ENCODE assay signal across 1 cellular context in the genomic region with DNA sequence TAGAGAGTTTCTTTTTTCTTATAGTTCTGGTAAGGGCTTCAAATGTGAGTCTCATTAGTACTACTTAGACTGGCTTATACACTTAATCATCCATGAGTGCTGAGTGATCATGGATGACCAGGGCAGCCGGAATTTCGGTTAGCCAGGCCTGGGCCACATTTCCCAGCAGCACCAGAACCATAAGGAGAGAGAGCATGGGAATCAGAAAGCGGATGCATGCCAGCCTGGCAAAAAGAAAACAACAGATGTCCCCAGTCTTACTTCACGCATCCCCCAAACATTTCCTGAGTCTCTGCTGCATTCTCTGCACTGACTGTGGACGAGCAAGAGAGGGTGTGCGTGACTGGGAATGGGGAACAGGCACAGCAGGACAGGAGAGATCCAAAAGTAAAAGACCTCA.
TF ChIP-seq lines count a peak whose summit lies in the region.

No MANE protein-coding gene starts in this region.

TF ChIP-seq in SK-N-SH treated with all-trans-retinoic acid at 6 μM for 48 hours, 23 proteins besides CTCF, POLR2A, EP300 and RAD21 (continued from another document):
- TF ChIP-seq, protein P1, sequence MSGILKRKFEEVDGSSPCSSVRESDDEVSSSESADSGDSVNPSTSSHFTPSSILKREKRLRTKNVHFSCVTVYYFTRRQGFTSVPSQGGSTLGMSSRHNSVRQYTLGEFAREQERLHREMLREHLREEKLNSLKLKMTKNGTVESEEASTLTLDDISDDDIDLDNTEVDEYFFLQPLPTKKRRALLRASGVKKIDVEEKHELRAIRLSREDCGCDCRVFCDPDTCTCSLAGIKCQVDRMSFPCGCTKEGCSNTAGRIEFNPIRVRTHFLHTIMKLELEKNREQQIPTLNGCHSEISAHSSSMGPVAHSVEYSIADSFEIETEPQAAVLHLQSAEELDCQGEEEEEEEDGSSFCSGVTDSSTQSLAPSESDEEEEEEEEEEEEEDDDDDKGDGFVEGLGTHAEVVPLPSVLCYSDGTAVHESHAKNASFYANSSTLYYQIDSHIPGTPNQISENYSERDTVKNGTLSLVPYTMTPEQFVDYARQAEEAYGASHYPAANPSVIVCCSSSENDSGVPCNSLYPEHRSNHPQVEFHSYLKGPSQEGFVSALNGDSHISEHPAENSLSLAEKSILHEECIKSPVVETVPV (CRISPR knock-in tag; IDR thresholded peaks at IDR 0.05): no peak
- TF ChIP-seq, protein P2, sequence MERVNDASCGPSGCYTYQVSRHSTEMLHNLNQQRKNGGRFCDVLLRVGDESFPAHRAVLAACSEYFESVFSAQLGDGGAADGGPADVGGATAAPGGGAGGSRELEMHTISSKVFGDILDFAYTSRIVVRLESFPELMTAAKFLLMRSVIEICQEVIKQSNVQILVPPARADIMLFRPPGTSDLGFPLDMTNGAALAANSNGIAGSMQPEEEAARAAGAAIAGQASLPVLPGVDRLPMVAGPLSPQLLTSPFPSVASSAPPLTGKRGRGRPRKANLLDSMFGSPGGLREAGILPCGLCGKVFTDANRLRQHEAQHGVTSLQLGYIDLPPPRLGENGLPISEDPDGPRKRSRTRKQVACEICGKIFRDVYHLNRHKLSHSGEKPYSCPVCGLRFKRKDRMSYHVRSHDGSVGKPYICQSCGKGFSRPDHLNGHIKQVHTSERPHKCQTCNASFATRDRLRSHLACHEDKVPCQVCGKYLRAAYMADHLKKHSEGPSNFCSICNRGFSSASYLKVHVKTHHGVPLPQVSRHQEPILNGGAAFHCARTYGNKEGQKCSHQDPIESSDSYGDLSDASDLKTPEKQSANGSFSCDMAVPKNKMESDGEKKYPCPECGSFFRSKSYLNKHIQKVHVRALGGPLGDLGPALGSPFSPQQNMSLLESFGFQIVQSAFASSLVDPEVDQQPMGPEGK (CRISPR knock-in tag; IDR thresholded peaks at IDR 0.05; ENCODE audit: borderline replicate concordance): no peak
